In the genomic region with DNA sequence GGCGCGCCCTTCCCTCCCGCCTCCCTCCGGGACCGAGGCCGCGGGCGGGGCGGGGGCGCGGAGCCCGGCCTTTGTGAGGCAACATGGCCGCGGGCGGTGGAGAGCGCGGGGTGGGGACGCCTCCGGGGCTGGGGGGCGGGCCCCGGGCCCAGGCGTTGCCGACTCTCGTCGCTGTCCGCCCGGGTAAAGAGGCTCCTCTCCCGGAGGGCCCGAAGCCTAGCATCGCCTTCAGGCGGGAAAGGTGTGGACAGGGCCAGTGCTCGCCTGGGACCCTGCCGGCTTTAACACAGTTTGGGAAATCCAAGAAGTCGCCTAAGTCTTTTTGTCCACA, we compare ENCODE assay signal across 1 cellular context.
A peak's percentile ranks its signal among the peaks of the same experiment; 100 is the strongest.
TF ChIP-seq lines count a peak whose summit lies in the region.

No MANE protein-coding gene starts in this region.

TF ChIP-seq in K562, 482 proteins besides CTCF, POLR2A, EP300 and RAD21:
- TF ChIP-seq SAP30 (IDR thresholded peaks at IDR 0.05; ENCODE audit: borderline replicate concordance, insufficient read depth, low read depth, low read length, poor library complexity, severe bottlenecking) (peak; percentile 91), JUN (IDR thresholded peaks at IDR 0.05; ENCODE audit: borderline replicate concordance, low read depth, low read length) (peak; percentile 49), JUN (CRISPR knock-in tag; IDR thresholded peaks at IDR 0.05; ENCODE audit: borderline replicate concordance) (no peak), SNRNP70 (optimal IDR thresholded peaks at IDR 0.05; ENCODE audit: low read depth, low read length) (no peak), DACH1 (IDR thresholded peaks at IDR 0.05; ENCODE audit: partially characterized antibody) (no peak), TBL1XR1 (IDR thresholded peaks at IDR 0.05; ENCODE audit: low read length in 2 of 2) (peak in 1 of 2 experiments; percentile 73; a peak in 1 of 4 replicates), ZC3H11A (IDR thresholded peaks at IDR 0.05; ENCODE audit: low read depth, low read length) (0 out of 2 replicates have a peak, but pooled peaks have one; percentile 58), SRSF7 (optimal IDR thresholded peaks at IDR 0.05; ENCODE audit: low read depth, low read length) (no peak), ZNF143 (CRISPR knock-in tag; IDR thresholded peaks at IDR 0.05) (no peak), ELF2 (CRISPR knock-in tag; IDR thresholded peaks at IDR 0.05) (0 out of 2 replicates have a peak, but pooled peaks have one; percentile 69), TAL1 (IDR thresholded peaks at IDR 0.05) (no peak), KDM4B (IDR thresholded peaks at IDR 0.05; ENCODE audit: borderline replicate concordance in 2 of 2, low read depth in 1 of 2) (no peak), BRD4 (IDR thresholded peaks at IDR 0.05) (no peak), MAFK (IDR thresholded peaks at IDR 0.05; ENCODE audit: low read length) (0 out of 2 replicates have a peak, but pooled peaks have one; percentile 1), BDP1 (IDR thresholded peaks at IDR 0.05; ENCODE audit: insufficient read depth, insufficient read length) (no peak), CBX3 (IDR thresholded peaks at IDR 0.05; ENCODE audit: borderline replicate concordance in 1 of 2, low read length in 2 of 2) (no peak), E2F3 (CRISPR knock-in tag; IDR thresholded peaks at IDR 0.05) (peak; percentile 7; the same call in 1 of the 2 replicates), ZNF384 (IDR thresholded peaks at IDR 0.05; ENCODE audit: low read depth, low read length) (0 out of 2 replicates have a peak, but pooled peaks have one; percentile 7), SLC30A9 (CRISPR knock-in tag; IDR thresholded peaks at IDR 0.05) (no peak), ZBTB1 (CRISPR knock-in tag; IDR thresholded peaks at IDR 0.05; ENCODE audit: borderline replicate concordance, low read depth) (no peak), PHF8 (IDR thresholded peaks at IDR 0.05; ENCODE audit: borderline replicate concordance, low read length) (peak; percentile 46; the same call in 1 of the 2 replicates), KLF13 (tag; IDR thresholded peaks at IDR 0.05; ENCODE audit: borderline replicate concordance, low read depth) (no peak; the same call in 1 of the 2 replicates), CEBPG (CRISPR knock-in tag; IDR thresholded peaks at IDR 0.05) (no peak), CEBPG (tag; conservative IDR thresholded peaks at IDR 0.05 in 1 of 2, IDR thresholded peaks at IDR 0.05 in 1 of 2) (peak in 1 of 2 experiments; percentile 85; a peak in 2 of 4 replicates), YY1 (IDR thresholded peaks at IDR 0.05; ENCODE audit: borderline replicate concordance in 1 of 3, control insufficient read depth in 1 of 3, extremely low read depth in 1 of 3, insufficient read depth in 3 of 3, insufficient read length in 1 of 3, insufficient replicate concordance in 2 of 3, low read depth in 1 of 3, low read length in 2 of 3) (peak in 2 of 3 experiments; percentile 75 to 98), PYGO2 (tag; IDR thresholded peaks at IDR 0.05) (0 out of 2 replicates have a peak, but pooled peaks have one; percentile 49), HCFC1 (IDR thresholded peaks at IDR 0.05; ENCODE audit: low read depth, low read length) (peak; percentile 30; the same call in 1 of the 2 replicates), PHB (CRISPR knock-in tag; IDR thresholded peaks at IDR 0.05) (0 out of 2 replicates have a peak, but pooled peaks have one; percentile 41), GTF2A2 (tag; IDR thresholded peaks at IDR 0.05) (peak; percentile 78), ZNF197 (CRISPR knock-in tag; IDR thresholded peaks at IDR 0.05; ENCODE audit: low read depth) (no peak), TCFL5 (CRISPR knock-in tag; conservative IDR thresholded peaks at IDR 0.05) (no peak), SIN3A (IDR thresholded peaks at IDR 0.05; ENCODE audit: borderline replicate concordance in 2 of 2, control insufficient read depth in 1 of 2, low read depth in 2 of 2, low read length in 2 of 2) (peak in 1 of 2 experiments; percentile 91; a peak in 1 of 4 replicates), MXI1 (IDR thresholded peaks at IDR 0.05; ENCODE audit: low read depth, low read length) (peak; percentile 70)
- TF ChIP-seq, protein P1, sequence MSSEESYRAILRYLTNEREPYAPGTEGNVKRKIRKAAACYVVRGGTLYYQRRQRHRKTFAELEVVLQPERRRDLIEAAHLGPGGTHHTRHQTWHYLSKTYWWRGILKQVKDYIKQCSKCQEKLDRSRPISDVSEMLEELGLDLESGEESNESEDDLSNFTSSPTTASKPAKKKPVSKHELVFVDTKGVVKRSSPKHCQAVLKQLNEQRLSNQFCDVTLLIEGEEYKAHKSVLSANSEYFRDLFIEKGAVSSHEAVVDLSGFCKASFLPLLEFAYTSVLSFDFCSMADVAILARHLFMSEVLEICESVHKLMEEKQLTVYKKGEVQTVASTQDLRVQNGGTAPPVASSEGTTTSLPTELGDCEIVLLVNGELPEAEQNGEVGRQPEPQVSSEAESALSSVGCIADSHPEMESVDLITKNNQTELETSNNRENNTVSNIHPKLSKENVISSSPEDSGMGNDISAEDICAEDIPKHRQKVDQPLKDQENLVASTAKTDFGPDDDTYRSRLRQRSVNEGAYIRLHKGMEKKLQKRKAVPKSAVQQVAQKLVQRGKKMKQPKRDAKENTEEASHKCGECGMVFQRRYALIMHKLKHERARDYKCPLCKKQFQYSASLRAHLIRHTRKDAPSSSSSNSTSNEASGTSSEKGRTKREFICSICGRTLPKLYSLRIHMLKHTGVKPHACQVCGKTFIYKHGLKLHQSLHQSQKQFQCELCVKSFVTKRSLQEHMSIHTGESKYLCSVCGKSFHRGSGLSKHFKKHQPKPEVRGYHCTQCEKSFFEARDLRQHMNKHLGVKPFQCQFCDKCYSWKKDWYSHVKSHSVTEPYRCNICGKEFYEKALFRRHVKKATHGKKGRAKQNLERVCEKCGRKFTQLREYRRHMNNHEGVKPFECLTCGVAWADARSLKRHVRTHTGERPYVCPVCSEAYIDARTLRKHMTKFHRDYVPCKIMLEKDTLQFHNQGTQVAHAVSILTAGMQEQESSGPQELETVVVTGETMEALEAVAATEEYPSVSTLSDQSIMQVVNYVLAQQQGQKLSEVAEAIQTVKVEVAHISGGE (CRISPR knock-in tag; IDR thresholded peaks at IDR 0.05), result no peak
- TF ChIP-seq, protein P2, sequence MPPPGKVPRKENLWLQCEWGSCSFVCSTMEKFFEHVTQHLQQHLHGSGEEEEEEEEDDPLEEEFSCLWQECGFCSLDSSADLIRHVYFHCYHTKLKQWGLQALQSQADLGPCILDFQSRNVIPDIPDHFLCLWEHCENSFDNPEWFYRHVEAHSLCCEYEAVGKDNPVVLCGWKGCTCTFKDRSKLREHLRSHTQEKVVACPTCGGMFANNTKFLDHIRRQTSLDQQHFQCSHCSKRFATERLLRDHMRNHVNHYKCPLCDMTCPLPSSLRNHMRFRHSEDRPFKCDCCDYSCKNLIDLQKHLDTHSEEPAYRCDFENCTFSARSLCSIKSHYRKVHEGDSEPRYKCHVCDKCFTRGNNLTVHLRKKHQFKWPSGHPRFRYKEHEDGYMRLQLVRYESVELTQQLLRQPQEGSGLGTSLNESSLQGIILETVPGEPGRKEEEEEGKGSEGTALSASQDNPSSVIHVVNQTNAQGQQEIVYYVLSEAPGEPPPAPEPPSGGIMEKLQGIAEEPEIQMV (tag; conservative IDR thresholded peaks at IDR 0.05; ENCODE audit: low read depth), result 0 out of 2 replicates have a peak, but pooled peaks have one; percentile 23
- TF ChIP-seq, protein P3, sequence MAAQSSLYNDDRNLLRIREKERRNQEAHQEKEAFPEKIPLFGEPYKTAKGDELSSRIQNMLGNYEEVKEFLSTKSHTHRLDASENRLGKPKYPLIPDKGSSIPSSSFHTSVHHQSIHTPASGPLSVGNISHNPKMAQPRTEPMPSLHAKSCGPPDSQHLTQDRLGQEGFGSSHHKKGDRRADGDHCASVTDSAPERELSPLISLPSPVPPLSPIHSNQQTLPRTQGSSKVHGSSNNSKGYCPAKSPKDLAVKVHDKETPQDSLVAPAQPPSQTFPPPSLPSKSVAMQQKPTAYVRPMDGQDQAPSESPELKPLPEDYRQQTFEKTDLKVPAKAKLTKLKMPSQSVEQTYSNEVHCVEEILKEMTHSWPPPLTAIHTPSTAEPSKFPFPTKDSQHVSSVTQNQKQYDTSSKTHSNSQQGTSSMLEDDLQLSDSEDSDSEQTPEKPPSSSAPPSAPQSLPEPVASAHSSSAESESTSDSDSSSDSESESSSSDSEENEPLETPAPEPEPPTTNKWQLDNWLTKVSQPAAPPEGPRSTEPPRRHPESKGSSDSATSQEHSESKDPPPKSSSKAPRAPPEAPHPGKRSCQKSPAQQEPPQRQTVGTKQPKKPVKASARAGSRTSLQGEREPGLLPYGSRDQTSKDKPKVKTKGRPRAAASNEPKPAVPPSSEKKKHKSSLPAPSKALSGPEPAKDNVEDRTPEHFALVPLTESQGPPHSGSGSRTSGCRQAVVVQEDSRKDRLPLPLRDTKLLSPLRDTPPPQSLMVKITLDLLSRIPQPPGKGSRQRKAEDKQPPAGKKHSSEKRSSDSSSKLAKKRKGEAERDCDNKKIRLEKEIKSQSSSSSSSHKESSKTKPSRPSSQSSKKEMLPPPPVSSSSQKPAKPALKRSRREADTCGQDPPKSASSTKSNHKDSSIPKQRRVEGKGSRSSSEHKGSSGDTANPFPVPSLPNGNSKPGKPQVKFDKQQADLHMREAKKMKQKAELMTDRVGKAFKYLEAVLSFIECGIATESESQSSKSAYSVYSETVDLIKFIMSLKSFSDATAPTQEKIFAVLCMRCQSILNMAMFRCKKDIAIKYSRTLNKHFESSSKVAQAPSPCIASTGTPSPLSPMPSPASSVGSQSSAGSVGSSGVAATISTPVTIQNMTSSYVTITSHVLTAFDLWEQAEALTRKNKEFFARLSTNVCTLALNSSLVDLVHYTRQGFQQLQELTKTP (IDR thresholded peaks at IDR 0.05; ENCODE audit: low read depth in 1 of 2, partially characterized antibody in 2 of 2), result no peak
- TF ChIP-seq, protein P4, sequence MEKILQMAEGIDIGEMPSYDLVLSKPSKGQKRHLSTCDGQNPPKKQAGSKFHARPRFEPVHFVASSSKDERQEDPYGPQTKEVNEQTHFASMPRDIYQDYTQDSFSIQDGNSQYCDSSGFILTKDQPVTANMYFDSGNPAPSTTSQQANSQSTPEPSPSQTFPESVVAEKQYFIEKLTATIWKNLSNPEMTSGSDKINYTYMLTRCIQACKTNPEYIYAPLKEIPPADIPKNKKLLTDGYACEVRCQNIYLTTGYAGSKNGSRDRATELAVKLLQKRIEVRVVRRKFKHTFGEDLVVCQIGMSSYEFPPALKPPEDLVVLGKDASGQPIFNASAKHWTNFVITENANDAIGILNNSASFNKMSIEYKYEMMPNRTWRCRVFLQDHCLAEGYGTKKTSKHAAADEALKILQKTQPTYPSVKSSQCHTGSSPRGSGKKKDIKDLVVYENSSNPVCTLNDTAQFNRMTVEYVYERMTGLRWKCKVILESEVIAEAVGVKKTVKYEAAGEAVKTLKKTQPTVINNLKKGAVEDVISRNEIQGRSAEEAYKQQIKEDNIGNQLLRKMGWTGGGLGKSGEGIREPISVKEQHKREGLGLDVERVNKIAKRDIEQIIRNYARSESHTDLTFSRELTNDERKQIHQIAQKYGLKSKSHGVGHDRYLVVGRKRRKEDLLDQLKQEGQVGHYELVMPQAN (IDR thresholded peaks at IDR 0.05; ENCODE audit: borderline replicate concordance), result no peak
- TF ChIP-seq, protein P5, sequence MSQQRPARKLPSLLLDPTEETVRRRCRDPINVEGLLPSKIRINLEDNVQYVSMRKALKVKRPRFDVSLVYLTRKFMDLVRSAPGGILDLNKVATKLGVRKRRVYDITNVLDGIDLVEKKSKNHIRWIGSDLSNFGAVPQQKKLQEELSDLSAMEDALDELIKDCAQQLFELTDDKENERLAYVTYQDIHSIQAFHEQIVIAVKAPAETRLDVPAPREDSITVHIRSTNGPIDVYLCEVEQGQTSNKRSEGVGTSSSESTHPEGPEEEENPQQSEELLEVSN (IDR thresholded peaks at IDR 0.05; ENCODE audit: borderline replicate concordance in 1 of 2, extremely low read depth in 1 of 2, insufficient read depth in 1 of 2, insufficient read length in 1 of 2, low read depth in 1 of 2, low read length in 1 of 2, poor library complexity in 1 of 2, severe bottlenecking in 1 of 2), result peak in 1 of 2 experiments; percentile 37
TF ChIP-seq in K562: peak in this region for 19.
